Comparison of ENCODE assay signal across 8 cellular contexts in the genomic region with DNA sequence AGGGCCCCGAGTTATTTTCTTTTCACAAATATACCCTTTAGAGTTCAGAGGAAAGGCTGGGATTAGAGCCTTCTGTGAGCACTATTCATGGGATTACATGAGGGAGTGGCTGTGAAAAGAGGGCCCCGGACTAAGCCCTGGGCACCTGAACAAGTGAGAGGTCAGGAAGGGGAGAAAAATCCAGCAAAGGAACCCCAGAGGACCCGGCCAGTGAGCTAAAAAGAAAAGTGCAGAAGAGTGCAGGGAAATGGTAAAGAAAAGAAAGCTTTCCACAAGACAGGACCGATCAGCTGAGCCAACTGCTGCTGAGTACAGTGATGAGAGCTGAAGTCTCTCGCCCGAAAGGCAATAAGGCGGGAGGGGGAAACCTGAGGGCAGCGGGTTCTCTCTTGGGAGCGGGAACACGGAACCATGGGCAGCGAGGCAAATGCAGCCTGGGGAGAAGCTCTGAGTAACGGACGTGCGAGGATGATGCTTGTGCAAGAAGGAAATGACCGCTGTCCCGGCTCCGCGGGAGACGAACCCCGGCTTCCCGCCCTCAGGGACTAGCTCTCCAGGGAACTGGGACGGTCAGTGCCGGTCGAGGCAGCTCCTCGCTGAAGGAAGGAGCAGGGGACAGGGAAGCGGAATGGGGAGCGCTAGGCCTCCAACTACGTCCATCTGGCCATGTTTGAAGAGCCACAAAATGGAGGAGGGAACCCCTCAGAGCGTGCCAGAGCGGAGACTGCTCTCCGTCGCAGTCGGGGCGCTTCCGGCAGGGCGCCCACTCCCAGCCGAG. TPM values are rescaled to one million over a fixed set of nuclear protein-coding genes. Genes with fewer than 3 reads are reported as not detected.
DNase-seq lines count a peak whose midpoint lies in the region; ATAC-seq and TF ChIP-seq lines count a peak whose summit lies in the region.

No MANE protein-coding gene starts in this region.

- TF ChIP-seq CTCF in WI38 (IDR thresholded peaks at IDR 0.05; ENCODE audit: low read depth, low read length) (no peak), right lobe of liver (IDR thresholded peaks at IDR 0.05) (no peak)

- DNase-seq in SIG-M5 treated with dmso at 0.1 percent for 504 hours (lab: John Stamatoyannopoulos, UW; ENCODE audit: unreplicated experiment) (peak; percentile 80), SIG-M5 (lab: John Stamatoyannopoulos, UW) (no peak), NCI-H1694 (lab: John Stamatoyannopoulos, UW) (peak; percentile 31), ecto neural progenitor cell (ENCODE audit: low spot score) (peak; percentile 84), right lobe of liver (peak; percentile 67 to 75 (median 73))
- peak in 2 of 3 experiments; percentile 5 to 8 for DNase-seq in stimulated activated CD4-positive, alpha-beta T cell treated with anti-CD3 and anti-CD28 coated beads, TNF-alpha, amount 100 ng/mL, for 24 hours (ENCODE audit: low read depth in 3 of 3)

- TF ChIP-seq POLR2A in right lobe of liver (IDR thresholded peaks at IDR 0.05): no peak

- intact Hi-C loops in right lobe of liver (cut with DNase I): loop anchor here in 1 of 2 donors (10.0 kb wide), 1 partner anchor 93 kb away; no protein-coding TSS in a partner anchor

- 1% methylated on average over 19 of the region's 37 CpGs for WGBS in right lobe of liver (ENCODE audit: insufficient coverage, low coverage, low lambda C conversion rate, missing lambda C conversion rate)

- H3K9me3 ChIP-seq in right lobe of liver: no peaks in the 10 kb centered on the region

- H3K36me3 ChIP-seq in right lobe of liver: no peaks in the 10 kb centered on the region

- no peaks in the 10 kb centered on the region for H3K27me3 ChIP-seq in right lobe of liver

- peak overlapping the region; percentile 90 to 97 (median 96) for H3K27ac ChIP-seq in right lobe of liver

- ATAC-seq in HG02623 (IDR thresholded peaks at IDR 0.05; ENCODE audit: unreplicated experiment) (peak; percentile 24), right lobe of liver (peak; percentile 11 to 20 (median 14))

- H3K4me3 ChIP-seq in WI38 (ENCODE audit: low read depth, low read length) (peak overlapping the region; percentile 73), right lobe of liver (peak overlapping the region; percentile 59 to 76 (median 68))

- H3K4me1 ChIP-seq in right lobe of liver: peaks cover 0 to 49% (median 18%) of the 10 kb centered on the region in 4 donors

RNA-seq across cellular contexts. Expression of a gene that starts 0.7 kb away (rescaled TPM):
- total RNA-seq in right lobe of liver: 100 to 1,000 TPM; 102 to 264 (median 182) TPM
